In genomic region chr2:227766361-227766883, GRCh38 we compare ENCODE assay signal across 8 cellular contexts. TPM values are rescaled to one million over a fixed set of nuclear protein-coding genes. Genes with fewer than 3 reads are reported as not detected.
DNase-seq lines count a peak whose midpoint lies in the region; ATAC-seq and TF ChIP-seq lines count a peak whose summit lies in the region.

No MANE protein-coding gene starts in this region.

- peaks cover 2% of the 10 kb centered on the region for H3K4me1 Mint-ChIP-seq in activated CD8-positive, alpha-beta memory T cell treated with anti-CD3 and anti-CD28 coated beads, Interleukin-2, amount 10 ng/mL, durations not matched to agents 7 days and 5 days
- H3K4me1 Mint-ChIP-seq in naive thymus-derived CD4-positive, alpha-beta T cell, result peaks cover 0 to 3% (median 0%) of the 10 kb centered on the region in 7 donors
- H3K4me1 Mint-ChIP-seq in stimulated activated memory B cell treated with anti-CD40 and anti-IgM and Interleukin-4, amounts not matched to agents 10 μg/mL and 1 μg/mL and 100 μg/mL, for 72 hours, result peaks cover 6% of the 10 kb centered on the region

- DNase-seq in COLO668 (lab: John Stamatoyannopoulos, UW; ENCODE audit: unreplicated experiment) (peak; percentile 72), NOMO-1 (lab: John Stamatoyannopoulos, UW; ENCODE audit: unreplicated experiment in 2 of 2) (peak; percentile 32 to 69), epithelial cell of proximal tubule (ENCODE audit: low read depth) (peak; percentile 32)
- peak; percentile 68 for DNase-seq in activated CD8-positive, alpha-beta memory T cell treated with anti-CD3 and anti-CD28 coated beads, Interleukin-2, amount 10 ng/mL, durations not matched to agents 7 days and 5 days
- DNase-seq in naive thymus-derived CD4-positive, alpha-beta T cell, result peak; percentile 13 to 60 (median 45)

- no peaks in the 10 kb centered on the region for H3K36me3 ChIP-seq in naive thymus-derived CD4-positive, alpha-beta T cell (ENCODE audit: control insufficient read depth in 2 of 3, insufficient read depth in 3 of 3, low read length in 3 of 3)

- H3K27ac Mint-ChIP-seq in activated CD8-positive, alpha-beta memory T cell treated with anti-CD3 and anti-CD28 coated beads, Interleukin-2, amount 10 ng/mL, durations not matched to agents 7 days and 5 days, result no peak overlapping the region
- no peak overlapping the region for H3K27ac Mint-ChIP-seq in naive thymus-derived CD4-positive, alpha-beta T cell
- H3K27ac Mint-ChIP-seq in stimulated activated memory B cell treated with anti-CD40 and anti-IgM and Interleukin-4, amounts not matched to agents 10 μg/mL and 1 μg/mL and 100 μg/mL, for 72 hours, result no peak overlapping the region

- H3K4me1 ChIP-seq in naive thymus-derived CD4-positive, alpha-beta T cell (ENCODE audit: control insufficient read depth in 2 of 2, insufficient read depth in 2 of 2, low read length in 2 of 2), result no peaks in the 10 kb centered on the region

- no peak overlapping the region for H3K27ac ChIP-seq in naive thymus-derived CD4-positive, alpha-beta T cell (ENCODE audit: low read depth, low read length)

- TF ChIP-seq CTCF in epithelial cell of proximal tubule (conservative IDR thresholded peaks at IDR 0.05; ENCODE audit: low read depth, low read length), result peak; percentile 86

- H3K36me3 Mint-ChIP-seq in activated CD8-positive, alpha-beta memory T cell treated with anti-CD3 and anti-CD28 coated beads, Interleukin-2, amount 10 ng/mL, durations not matched to agents 7 days and 5 days, result no peaks in the 10 kb centered on the region
- H3K36me3 Mint-ChIP-seq in naive thymus-derived CD4-positive, alpha-beta T cell, result no peaks in the 10 kb centered on the region
- no peaks in the 10 kb centered on the region for H3K36me3 Mint-ChIP-seq in stimulated activated memory B cell treated with anti-CD40 and anti-IgM and Interleukin-4, amounts not matched to agents 10 μg/mL and 1 μg/mL and 100 μg/mL, for 72 hours

- ATAC-seq in GM19328 (IDR thresholded peaks at IDR 0.05; ENCODE audit: unreplicated experiment), result peak; percentile 97
- peak; percentile 98 for ATAC-seq in HG03378 (IDR thresholded peaks at IDR 0.05; ENCODE audit: unreplicated experiment)
- peak; percentile 78 for ATAC-seq in activated CD8-positive, alpha-beta memory T cell treated with anti-CD3 and anti-CD28 coated beads, Interleukin-2, amount 10 ng/mL, durations not matched to agents 7 days and 5 days
- ATAC-seq in naive thymus-derived CD4-positive, alpha-beta T cell, result peak; percentile 84
- ATAC-seq in stimulated activated memory B cell treated with anti-CD40 and anti-IgM and Interleukin-4, amounts not matched to agents 10 μg/mL and 1 μg/mL and 100 μg/mL, for 72 hours, result peak; percentile 75

- H3K9me3 Mint-ChIP-seq in activated CD8-positive, alpha-beta memory T cell treated with anti-CD3 and anti-CD28 coated beads, Interleukin-2, amount 10 ng/mL, durations not matched to agents 7 days and 5 days (ENCODE audit: low read depth), result no peaks in the 10 kb centered on the region
- H3K9me3 Mint-ChIP-seq in naive thymus-derived CD4-positive, alpha-beta T cell, result no peaks in the 10 kb centered on the region
- H3K9me3 Mint-ChIP-seq in stimulated activated memory B cell treated with anti-CD40 and anti-IgM and Interleukin-4, amounts not matched to agents 10 μg/mL and 1 μg/mL and 100 μg/mL, for 72 hours, result no peaks in the 10 kb centered on the region

- H3K27me3 ChIP-seq in naive thymus-derived CD4-positive, alpha-beta T cell (ENCODE audit: control insufficient read depth in 2 of 2, insufficient read depth in 2 of 2, low read length in 2 of 2), result no peaks in the 10 kb centered on the region

- no peak overlapping the region for H3K4me3 ChIP-seq in epithelial cell of proximal tubule (ENCODE audit: low read depth, low read length)
- no peak overlapping the region for H3K4me3 ChIP-seq in naive thymus-derived CD4-positive, alpha-beta T cell (ENCODE audit: low read length)

- intact Hi-C loops in naive thymus-derived CD4-positive, alpha-beta T cell (cut with micrococcal nuclease), result loop anchor here (1.0 to 5.0 kb wide), 7 partner anchors 108 to 1879 kb away; partner anchors contain the start of gene AGFG1 (in 1 of the 2)

- CTCF ChIA-PET in activated CD8-positive, alpha-beta memory T cell treated with anti-CD3 and anti-CD28 coated beads, Interleukin-2, amount 10 ng/mL, durations not matched to agents 7 days and 5 days (lab: Charles Lee), result interaction anchor here (0.6 to 3.2 kb wide), 30 partner anchors 8 to 638 kb away, joined by 3 to 28 read pairs (median 3); no protein-coding TSS in a partner anchor
- CTCF ChIA-PET in naive thymus-derived CD4-positive, alpha-beta T cell (lab: Charles Lee), result interaction anchor here (0.7 to 1.2 kb wide), 7 partner anchors 90 to 1792 kb away, joined by 3 to 5 read pairs (median 4); no protein-coding TSS in a partner anchor

- H3K27me3 Mint-ChIP-seq in activated CD8-positive, alpha-beta memory T cell treated with anti-CD3 and anti-CD28 coated beads, Interleukin-2, amount 10 ng/mL, durations not matched to agents 7 days and 5 days, result peaks cover 2% of the 10 kb centered on the region
- H3K27me3 Mint-ChIP-seq in naive thymus-derived CD4-positive, alpha-beta T cell, result peaks cover 0 to 5% (median 4%) of the 10 kb centered on the region in 5 donors
- H3K27me3 Mint-ChIP-seq in stimulated activated memory B cell treated with anti-CD40 and anti-IgM and Interleukin-4, amounts not matched to agents 10 μg/mL and 1 μg/mL and 100 μg/mL, for 72 hours, result peaks cover 8% of the 10 kb centered on the region

- H3K4me3 Mint-ChIP-seq in activated CD8-positive, alpha-beta memory T cell treated with anti-CD3 and anti-CD28 coated beads, Interleukin-2, amount 10 ng/mL, durations not matched to agents 7 days and 5 days, result no peak overlapping the region
- no peak overlapping the region for H3K4me3 Mint-ChIP-seq in naive thymus-derived CD4-positive, alpha-beta T cell
- H3K4me3 Mint-ChIP-seq in stimulated activated memory B cell treated with anti-CD40 and anti-IgM and Interleukin-4, amounts not matched to agents 10 μg/mL and 1 μg/mL and 100 μg/mL, for 72 hours, result no peak overlapping the region

- H3K9me3 ChIP-seq in naive thymus-derived CD4-positive, alpha-beta T cell (ENCODE audit: control insufficient read depth in 2 of 3, low read length in 3 of 3), result no peaks in the 10 kb centered on the region

- POLR2A ChIA-PET in naive thymus-derived CD4-positive, alpha-beta T cell (lab: Charles Lee), result no interaction called here

RNA-seq across cellular contexts. Expression of gene SCYGR8, which starts 20.7 kb away (rescaled TPM):
- total RNA-seq in activated CD8-positive, alpha-beta memory T cell treated with anti-CD3 and anti-CD28 coated beads, Interleukin-2, amount 10 ng/mL, durations not matched to agents 7 days and 5 days, result not detected
- not detected in 2 replicates for total RNA-seq in epithelial cell of proximal tubule
- not detected for total RNA-seq in naive thymus-derived CD4-positive, alpha-beta T cell
- not detected for polyA plus RNA-seq in naive thymus-derived CD4-positive, alpha-beta T cell

RNA-seq across cellular contexts. Expression of gene SCYGR7, which starts 38.3 kb away (rescaled TPM):
- not detected for total RNA-seq in activated CD8-positive, alpha-beta memory T cell treated with anti-CD3 and anti-CD28 coated beads, Interleukin-2, amount 10 ng/mL, durations not matched to agents 7 days and 5 days
- total RNA-seq in epithelial cell of proximal tubule, result not detected in 2 replicates
- total RNA-seq in naive thymus-derived CD4-positive, alpha-beta T cell, result not detected
- polyA plus RNA-seq in naive thymus-derived CD4-positive, alpha-beta T cell, result not detected

RNA-seq across cellular contexts. Expression of gene SCYGR6, which starts 41.9 kb away (rescaled TPM):
- not detected for total RNA-seq in activated CD8-positive, alpha-beta memory T cell treated with anti-CD3 and anti-CD28 coated beads, Interleukin-2, amount 10 ng/mL, durations not matched to agents 7 days and 5 days
- total RNA-seq in epithelial cell of proximal tubule, result not detected in 2 replicates
- total RNA-seq in naive thymus-derived CD4-positive, alpha-beta T cell, result not detected
- polyA plus RNA-seq in naive thymus-derived CD4-positive, alpha-beta T cell, result not detected

RNA-seq across cellular contexts. Expression of gene CCL20, which starts 47.2 kb away (rescaled TPM):
- total RNA-seq in activated CD8-positive, alpha-beta memory T cell treated with anti-CD3 and anti-CD28 coated beads, Interleukin-2, amount 10 ng/mL, durations not matched to agents 7 days and 5 days, result under 1 TPM in 1 of 2 experiments, not detected in 1; 0.82 TPM
- total RNA-seq in epithelial cell of proximal tubule, result 1.0 and 1.2 TPM in 2 replicates
- 1 to 10 TPM in 2 of 5 experiments, under 1 TPM in 1, not detected in 2; 0.36 to 1.9 (median 1.4) TPM for total RNA-seq in naive thymus-derived CD4-positive, alpha-beta T cell
- not detected for polyA plus RNA-seq in naive thymus-derived CD4-positive, alpha-beta T cell

RNA-seq across cellular contexts. Expression of gene SLC19A3, which starts 48.6 kb away (rescaled TPM):
- total RNA-seq in activated CD8-positive, alpha-beta memory T cell treated with anti-CD3 and anti-CD28 coated beads, Interleukin-2, amount 10 ng/mL, durations not matched to agents 7 days and 5 days, result not detected
- 0.17 and 0.29 TPM in 2 replicates for total RNA-seq in epithelial cell of proximal tubule
- total RNA-seq in naive thymus-derived CD4-positive, alpha-beta T cell, result not detected
- not detected for polyA plus RNA-seq in naive thymus-derived CD4-positive, alpha-beta T cell
